7 cellular contexts compared by ENCODE assay signal in the genomic region with DNA sequence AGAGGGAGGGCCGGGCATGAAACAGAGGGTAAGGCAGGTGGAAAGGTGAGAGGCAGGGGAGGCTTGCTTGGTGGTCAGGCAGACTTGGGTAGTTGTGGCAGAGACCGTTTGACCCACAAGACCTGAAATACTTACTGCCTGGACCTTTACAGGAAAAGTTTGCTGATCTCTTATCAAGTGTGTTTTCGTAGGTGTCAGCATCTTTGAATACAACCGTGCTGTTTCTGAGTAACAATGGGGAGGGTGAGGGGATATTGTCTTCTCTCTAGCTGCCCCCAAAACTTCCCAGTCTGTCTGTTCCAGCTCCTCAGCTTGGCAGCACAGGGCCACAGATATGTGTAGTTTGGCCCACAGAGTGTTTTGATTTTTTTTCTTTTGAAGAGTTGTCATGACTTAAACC.
"Had no signal": no experiment of that assay in that cellular context is flagged by ENCODE, and none has a peak within 500 bp of the region (broad histone marks: within the 10 kb centered on the region; RNA-seq: fewer than 3 reads in every experiment).

No MANE protein-coding gene starts in this region.

- H3K4me3 ChIP-seq: GM12878 had no signal

- FAIRE-seq: G401.6, GM12878, GM12891, GM18507, GM19239 had no signal

- DNase-seq: GDM1, GF-D8 had no signal

- ATAC-seq: GM12878 had no signal
